In the genomic region with DNA sequence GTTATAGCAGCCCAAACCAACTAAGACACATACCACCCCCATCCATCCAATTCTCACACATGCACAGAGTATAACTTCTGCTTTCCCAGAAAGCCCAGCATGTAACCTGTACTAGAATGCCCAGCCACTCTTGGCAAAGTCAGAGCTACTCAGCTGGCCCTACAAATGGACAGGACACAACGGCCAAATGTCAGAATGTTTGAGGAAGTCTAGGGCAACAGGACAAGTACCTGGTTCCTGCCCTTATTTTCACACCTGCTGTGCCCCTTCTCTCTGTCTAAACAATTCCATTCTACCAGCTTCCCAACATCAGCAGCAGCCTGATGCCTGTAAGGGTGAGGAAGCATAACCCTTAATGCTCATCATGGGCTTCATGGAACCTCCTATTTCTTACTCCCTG, we compare ENCODE assay signal across 1 cellular context.
TF ChIP-seq lines count a peak whose summit lies in the region.

No MANE protein-coding gene starts in this region.

TF ChIP-seq in HepG2, 621 proteins besides CTCF, POLR2A, EP300 and RAD21:
- no peak for TF ChIP-seq ZNF207 (IDR thresholded peaks at IDR 0.05; ENCODE audit: borderline replicate concordance)
- TF ChIP-seq, protein P1, sequence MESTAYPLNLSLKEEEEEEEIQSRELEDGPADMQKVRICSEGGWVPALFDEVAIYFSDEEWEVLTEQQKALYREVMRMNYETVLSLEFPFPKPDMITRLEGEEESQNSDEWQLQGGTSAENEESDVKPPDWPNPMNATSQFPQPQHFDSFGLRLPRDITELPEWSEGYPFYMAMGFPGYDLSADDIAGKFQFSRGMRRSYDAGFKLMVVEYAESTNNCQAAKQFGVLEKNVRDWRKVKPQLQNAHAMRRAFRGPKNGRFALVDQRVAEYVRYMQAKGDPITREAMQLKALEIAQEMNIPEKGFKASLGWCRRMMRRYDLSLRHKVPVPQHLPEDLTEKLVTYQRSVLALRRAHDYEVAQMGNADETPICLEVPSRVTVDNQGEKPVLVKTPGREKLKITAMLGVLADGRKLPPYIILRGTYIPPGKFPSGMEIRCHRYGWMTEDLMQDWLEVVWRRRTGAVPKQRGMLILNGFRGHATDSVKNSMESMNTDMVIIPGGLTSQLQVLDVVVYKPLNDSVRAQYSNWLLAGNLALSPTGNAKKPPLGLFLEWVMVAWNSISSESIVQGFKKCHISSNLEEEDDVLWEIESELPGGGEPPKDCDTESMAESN (CRISPR knock-in tag; conservative IDR thresholded peaks at IDR 0.05) = no peak
- TF ChIP-seq CEBPB (IDR thresholded peaks at IDR 0.05; ENCODE audit: borderline replicate concordance, low read depth, low read length) = no peak
- TF ChIP-seq, protein P2, sequence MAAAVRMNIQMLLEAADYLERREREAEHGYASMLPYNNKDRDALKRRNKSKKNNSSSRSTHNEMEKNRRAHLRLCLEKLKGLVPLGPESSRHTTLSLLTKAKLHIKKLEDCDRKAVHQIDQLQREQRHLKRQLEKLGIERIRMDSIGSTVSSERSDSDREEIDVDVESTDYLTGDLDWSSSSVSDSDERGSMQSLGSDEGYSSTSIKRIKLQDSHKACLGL (CRISPR knock-in tag; IDR thresholded peaks at IDR 0.05) = no peak
- no peak for TF ChIP-seq ZNF343 (CRISPR knock-in tag; IDR thresholded peaks at IDR 0.05)
- no peak for TF ChIP-seq ZNF232 (CRISPR knock-in tag; IDR thresholded peaks at IDR 0.05; ENCODE audit: borderline replicate concordance)
- no peak for TF ChIP-seq ZNF598 (CRISPR knock-in tag; IDR thresholded peaks at IDR 0.05; ENCODE audit: borderline replicate concordance)
- TF ChIP-seq ZNF790 (CRISPR knock-in tag; IDR thresholded peaks at IDR 0.05; ENCODE audit: borderline replicate concordance) = no peak
- no peak for TF ChIP-seq ZNF10 (CRISPR knock-in tag; IDR thresholded peaks at IDR 0.05; ENCODE audit: borderline replicate concordance, low read depth)
